8 cellular contexts compared by ENCODE assay signal in the genomic region with DNA sequence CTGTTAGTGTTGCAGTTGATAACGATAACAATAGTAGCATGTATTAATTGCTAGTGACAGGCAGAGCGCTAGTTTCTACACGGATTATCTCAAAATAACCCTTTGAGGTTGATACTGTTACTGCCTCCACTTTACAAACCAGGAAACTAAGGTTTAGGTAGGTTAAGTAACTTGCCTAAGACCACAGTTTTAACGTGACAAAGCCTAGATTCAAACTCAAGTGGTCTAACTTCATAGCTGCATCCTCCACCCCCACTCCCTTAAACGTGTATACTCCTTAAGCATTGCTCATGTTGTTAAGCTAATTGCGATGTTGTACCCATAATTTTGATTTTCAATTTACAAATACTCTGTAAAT. TPM values are rescaled to one million over a fixed set of nuclear protein-coding genes. Genes with fewer than 3 reads are reported as not detected.
DNase-seq lines count a peak whose midpoint lies in the region; ATAC-seq and TF ChIP-seq lines count a peak whose summit lies in the region.

No MANE protein-coding gene starts in this region.

- no peak overlapping the region for H3K9ac ChIP-seq in iPS-15b (ENCODE audit: low read depth, low read length)

- H3K4me3 ChIP-seq in AG04449 (ENCODE audit: low read depth, low read length) (peak overlapping the region; percentile 92), WERI-Rb-1 (ENCODE audit: low read depth, low read length) (peak overlapping the region; percentile 77), iPS-15b (ENCODE audit: low read depth, low read length) (peak overlapping the region; percentile 84), tibial artery (peak overlapping the region; percentile 80 to 97), adrenal gland (peak overlapping the region in 2 of 4 donors; percentile 88 to 92)

- DNase-seq in AG04449 (ENCODE audit: low read depth, low spot score) = no peak
- DNase-seq in WERI-Rb-1 = no peak
- no peak for DNase-seq in tibial artery
- no peak for DNase-seq in adrenal gland
- DNase-seq in NCI-H187 treated with DMSO at 0.1 percent for 48 hours (lab: John Stamatoyannopoulos, UW) = no peak

- H3K4me1 ChIP-seq in iPS-15b (ENCODE audit: control insufficient read depth, insufficient read depth, low read length) (no peaks in the 10 kb centered on the region), tibial artery (peaks cover 0 to 10% (median 8%) of the 10 kb centered on the region in 4 donors), adrenal gland (replicated peaks in 1 of 2) (peaks cover 7 to 9% of the 10 kb centered on the region in 2 donors)

- TF ChIP-seq POLR2A in adrenal gland (IDR thresholded peaks at IDR 0.05) = no peak

- ATAC-seq in GM19035 (IDR thresholded peaks at IDR 0.05; ENCODE audit: unreplicated experiment) = peak; percentile 1
- no peak for ATAC-seq in HG03139 (IDR thresholded peaks at IDR 0.05; ENCODE audit: unreplicated experiment)

- H3K27ac ChIP-seq in WERI-Rb-1 = no peak overlapping the region
- peak overlapping the region; percentile 87 to 91 for H3K27ac ChIP-seq in tibial artery
- peak overlapping the region in 2 of 5 donors; percentile 93 to 96 for H3K27ac ChIP-seq in adrenal gland

- POLR2A ChIA-PET in AG04449 (lab: Yijun Ruan, JAX) = interaction anchor here (0.6 kb wide), 1 partner anchor 60 kb away, joined by 3 read pairs; a partner anchor contains a TSS

- no peaks in the 10 kb centered on the region for H3K27me3 ChIP-seq in WERI-Rb-1 (ENCODE audit: insufficient read depth, low read depth, severe bottlenecking)
- H3K27me3 ChIP-seq in iPS-15b (ENCODE audit: control insufficient read depth, insufficient read depth, low read length) = no peaks in the 10 kb centered on the region
- no peaks in the 10 kb centered on the region for H3K27me3 ChIP-seq in tibial artery
- no peaks in the 10 kb centered on the region for H3K27me3 ChIP-seq in adrenal gland

- 31 to 41% (median 36%) methylated on average over 6 of the region's 6 CpGs for WGBS in adrenal gland, 4 donors

- intact Hi-C loops in tibial artery (cut with DNase I; ENCODE audit: low total_unique reads) (no loop called here), adrenal gland (cut with DNase I) (no loop called here)

- H3K9me3 ChIP-seq in WERI-Rb-1 (ENCODE audit: severe bottlenecking) (no peaks in the 10 kb centered on the region), iPS-15b (ENCODE audit: control insufficient read depth, insufficient read depth, low read length) (no peaks in the 10 kb centered on the region), tibial artery (no peaks in the 10 kb centered on the region), adrenal gland (replicated peaks in 1 of 3) (no peaks in the 10 kb centered on the region)

- no peak for TF ChIP-seq CTCF in AG04449 (IDR thresholded peaks at IDR 0.05; ENCODE audit: insufficient read depth, low read length, missing control alignments)
- TF ChIP-seq CTCF in WERI-Rb-1 (IDR thresholded peaks at IDR 0.05; ENCODE audit: low read depth, low read length) = no peak
- no peak for TF ChIP-seq CTCF in tibial artery (IDR thresholded peaks at IDR 0.05)
- no peak for TF ChIP-seq CTCF in adrenal gland (IDR thresholded peaks at IDR 0.05)

- CTCF ChIA-PET in AG04449 (lab: Yijun Ruan, JAX) = interaction anchor here (0.9 to 1.5 kb wide), 2 partner anchors 24 to 171 kb away, joined by 3 read pairs; no protein-coding TSS in a partner anchor

- H3K36me3 ChIP-seq in WERI-Rb-1 (no peaks in the 10 kb centered on the region; the same call in 1 of the 2 replicates), iPS-15b (ENCODE audit: control insufficient read depth, insufficient read depth, low read length) (no peaks in the 10 kb centered on the region), tibial artery (no peaks in the 10 kb centered on the region), adrenal gland (replicated peaks in 1 of 2) (no peaks in the 10 kb centered on the region)

RNA-seq across cellular contexts. Expression of a gene that starts 1.2 kb away (rescaled TPM):
- total RNA-seq in adrenal gland = 10 to 100 TPM; 34.8 to 81.4 (median 60.4) TPM
- polyA plus RNA-seq in adrenal gland = 100 to 1,000 TPM in 1 of 3 donors, 10 to 100 TPM in 2; 17.9 to 133 (median 20.4) TPM
